10 cellular contexts compared by ENCODE assay signal in the genomic region with DNA sequence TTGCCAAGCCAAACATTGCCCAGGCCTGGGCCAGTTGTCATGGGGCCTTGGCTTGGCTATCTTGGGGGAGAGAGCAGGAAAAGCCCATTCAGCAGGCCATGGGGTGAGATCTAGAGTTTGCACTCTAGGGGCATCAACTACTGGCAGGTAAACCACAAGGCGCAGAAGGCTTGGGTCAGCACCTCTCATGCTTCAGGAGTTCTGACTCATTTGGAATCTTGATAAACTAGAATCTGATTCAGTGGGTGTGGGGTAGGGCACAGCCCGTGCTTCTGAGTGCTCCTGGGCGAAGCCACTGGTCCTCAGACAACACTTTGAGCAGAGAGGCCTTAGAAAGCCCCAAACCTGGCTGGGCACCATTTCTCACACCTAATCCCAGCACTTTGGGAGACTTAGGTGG.
DNase-seq lines count a peak whose midpoint lies in the region; ATAC-seq, FAIRE-seq and TF ChIP-seq lines count a peak whose summit lies in the region.
"Had no signal": no experiment of that assay in that cellular context is flagged by ENCODE, and none has a peak within 500 bp of the region (broad histone marks: within the 10 kb centered on the region; RNA-seq: fewer than 3 reads in every experiment).

No MANE protein-coding gene starts in this region.

- H3K27me3 Mint-ChIP-seq in immature natural killer cell (ENCODE audit: low read depth in 3 of 3): peaks cover 2 to 9% (median 7%) of the 10 kb centered on the region in 3 donors

- H3K9me3 ChIP-seq in left lung (peaks cover 0 to 3% of the 10 kb centered on the region in 2 donors), ovary (no peaks in the 10 kb centered on the region)
- H3K9me3 ChIP-seq: mucosa of descending colon had no signal

- H3K4me3 ChIP-seq in left lung (no peak overlapping the region), ovary (no peak overlapping the region)
- H3K4me3 ChIP-seq: mucosa of descending colon had no signal

- 94 to 98% (median 95%) methylated on average over 3 of the region's 3 CpGs for WGBS in ovary, 3 donors

- H3K4me1 ChIP-seq in left lung (no peaks in the 10 kb centered on the region), ovary (ENCODE audit: insufficient read depth) (peaks cover 5% of the 10 kb centered on the region)

- TF ChIP-seq EP300 in ovary (IDR thresholded peaks at IDR 0.05): no peak

- no peak overlapping the region for H3K27ac Mint-ChIP-seq in immature natural killer cell

- DNase-seq in GM12892 (ENCODE audit: insufficient read length) (no peak), left lung (no peak), immature natural killer cell (no peak), ovary (no peak), anterior cingulate cortex (lab: John Stamatoyannopoulos, UW) (no peak)
- DNase-seq in NK-92 treated with Interleukin-12 subunit alpha and Interleukin-12 subunit beta, amount 100 ng/mL, for 24 hours (lab: John Stamatoyannopoulos, UW): no peak
- DNase-seq: mucosa of descending colon, NCI-H2081 treated with DMSO at 0.1 percent for 48 hours had no signal

- H3K9me3 Mint-ChIP-seq in immature natural killer cell: no peaks in the 10 kb centered on the region

- peaks cover 0 to 2% of the 10 kb centered on the region in 2 donors for H3K36me3 ChIP-seq in left lung
- no peaks in the 10 kb centered on the region for H3K36me3 ChIP-seq in ovary

- FAIRE-seq in GM12892 (lab: Jason Lieb, UNC): peak; percentile 77

- peak; percentile 57 for ATAC-seq in GM19452 (IDR thresholded peaks at IDR 0.05; ENCODE audit: unreplicated experiment)
- peak; percentile 67 for ATAC-seq in HG03571 (IDR thresholded peaks at IDR 0.05; ENCODE audit: unreplicated experiment)
- peak; percentile 92 for ATAC-seq in left lung
- ATAC-seq: mucosa of descending colon had no signal

- TF ChIP-seq POLR2A in GM12892 (IDR thresholded peaks at IDR 0.05; ENCODE audit: low read depth, low read length) (no peak), ovary (IDR thresholded peaks at IDR 0.05) (no peak)

- H3K27me3 ChIP-seq in left lung (peaks cover 0 to 6% of the 10 kb centered on the region in 2 donors), ovary (no peaks in the 10 kb centered on the region)

- peaks cover 0 to 11% (median 0%) of the 10 kb centered on the region in 3 donors for H3K36me3 Mint-ChIP-seq in immature natural killer cell

- H3K4me3 Mint-ChIP-seq in immature natural killer cell: no peak overlapping the region

- no peak overlapping the region for H3K27ac ChIP-seq in left lung
- H3K27ac ChIP-seq in ovary: no peak overlapping the region

- TF ChIP-seq CTCF in left lung (IDR thresholded peaks at IDR 0.05): no peak
- TF ChIP-seq CTCF in ovary (IDR thresholded peaks at IDR 0.05): no peak

- intact Hi-C loops in left lung (cut with DNase I) (no loop called here), ovary (cut with DNase I) (no loop called here)

- H3K4me1 Mint-ChIP-seq in immature natural killer cell: peaks cover 2 to 9% of the 10 kb centered on the region in 2 donors
